ENCODE assay signal across 8 cellular contexts in genomic region chr1:46246548-46247432, GRCh38. TPM values are rescaled to one million over a fixed set of nuclear protein-coding genes. Genes with fewer than 3 reads are reported as not detected.
DNase-seq lines count a peak whose midpoint lies in the region; ATAC-seq and TF ChIP-seq lines count a peak whose summit lies in the region.

No MANE protein-coding gene starts in this region.

- peak overlapping the region; percentile 90 for H3K4me2 ChIP-seq in smooth muscle cell

- WGBS in smooth muscle cell (ENCODE audit: low lambda C conversion rate): 12% methylated on average over 17 of the region's 34 CpGs

- POLR2A ChIA-PET in Caco-2 (lab: Charles Lee): interaction anchor here (0.5 to 1.9 kb wide), 15 partner anchors 11 to 855 kb away, joined by 3 to 10 read pairs (median 4); partner anchors contain the start of genes DMBX1, LRRC41, LURAP1 and UQCRH

- ATAC-seq in GM19372 (IDR thresholded peaks at IDR 0.05; ENCODE audit: low read depth, unreplicated experiment) (peak; percentile 55), HG03442 (IDR thresholded peaks at IDR 0.05; ENCODE audit: unreplicated experiment) (peak; percentile 52), RWPE2 (ENCODE audit: low read depth) (peak; percentile 78)

- H3K79me2 ChIP-seq in smooth muscle cell (ENCODE audit: low read depth): peaks cover 7% of the 10 kb centered on the region

- H3K4me1 ChIP-seq in Caco-2: no peaks in the 10 kb centered on the region
- peaks cover 5% of the 10 kb centered on the region for H3K4me1 ChIP-seq in RWPE2 (ENCODE audit: insufficient read depth, poor library complexity, severe bottlenecking)
- peaks cover 0 to 13% of the 10 kb centered on the region in 2 donors for H3K4me1 ChIP-seq in ascending aorta
- peaks cover 9% of the 10 kb centered on the region for H3K4me1 ChIP-seq in smooth muscle cell (ENCODE audit: low read depth)

- H3K27ac ChIP-seq in RWPE2 (ENCODE audit: poor library complexity, severe bottlenecking): peak overlapping the region; percentile 36
- H3K27ac ChIP-seq in ascending aorta: peak overlapping the region; percentile 64 to 67
- H3K27ac ChIP-seq in smooth muscle cell (ENCODE audit: low read depth): peak overlapping the region; percentile 77

- H3K4me3 ChIP-seq in Caco-2 (ENCODE audit: low read depth, low read length) (peak overlapping the region; percentile 64), RWPE2 (ENCODE audit: severe bottlenecking) (peak overlapping the region; percentile 43), ascending aorta (peak overlapping the region; percentile 75 to 80), smooth muscle cell (peak overlapping the region; percentile 64)

- H3K9me3 ChIP-seq in Caco-2 (no peaks in the 10 kb centered on the region), RWPE2 (ENCODE audit: severe bottlenecking) (no peaks in the 10 kb centered on the region), ascending aorta (no peaks in the 10 kb centered on the region), smooth muscle cell (replicated peaks; ENCODE audit: low read depth) (no peaks in the 10 kb centered on the region)

- intact Hi-C loops in Caco-2 (cut with micrococcal nuclease; ENCODE audit: unreplicated experiment) (loop anchor here (1.0 kb wide), 1 partner anchor 94 kb away; the partner anchor contains the start of gene NSUN4), ascending aorta (cut with DNase I) (loop anchor here (1.0 to 10.0 kb wide), 4 partner anchors 56 to 1068 kb away; partner anchors contain the start of genes LRRC41, STIL and UQCRH)

- CTCF ChIA-PET in Caco-2 (lab: Charles Lee): interaction anchor here (0.6 to 1.6 kb wide), 7 partner anchors 23 to 955 kb away, joined by 3 to 18 read pairs (median 3); partner anchors contain the start of gene LRRC41

- peaks cover 6% of the 10 kb centered on the region for H3K4me1 Mint-ChIP-seq in Caco-2 (ENCODE audit: low read depth, unreplicated experiment)

- peak overlapping the region; percentile 58 for H2AFZ ChIP-seq in smooth muscle cell (ENCODE audit: low read depth)

- H3K27me3 ChIP-seq in Caco-2 (replicated peaks; ENCODE audit: control insufficient read depth, insufficient read depth, low read length) (no peaks in the 10 kb centered on the region), RWPE2 (ENCODE audit: insufficient read depth, poor library complexity, severe bottlenecking) (no peaks in the 10 kb centered on the region), ascending aorta (no peaks in the 10 kb centered on the region), smooth muscle cell (ENCODE audit: low read depth) (no peaks in the 10 kb centered on the region)

- H3K36me3 ChIP-seq in Caco-2 (ENCODE audit: control insufficient read depth, insufficient read depth, low read length): no peaks in the 10 kb centered on the region
- H3K36me3 ChIP-seq in RWPE2 (ENCODE audit: low read depth): peaks cover 26% of the 10 kb centered on the region
- no peaks in the 10 kb centered on the region for H3K36me3 ChIP-seq in ascending aorta
- H3K36me3 ChIP-seq in smooth muscle cell (ENCODE audit: low read depth): no peaks in the 10 kb centered on the region

- TF ChIP-seq CTCF in Caco-2 (IDR thresholded peaks at IDR 0.05; ENCODE audit: insufficient read depth in 1 of 2, low read depth in 1 of 2, low read length in 1 of 2, severe bottlenecking in 1 of 2, unreplicated experiment in 1 of 2): peak in 1 of 2 experiments; percentile 14
- no peak for TF ChIP-seq CTCF in RWPE2 (IDR thresholded peaks at IDR 0.05; ENCODE audit: poor library complexity, severe bottlenecking)
- TF ChIP-seq CTCF in ascending aorta (IDR thresholded peaks at IDR 0.05): no peak
- no peak for TF ChIP-seq CTCF in smooth muscle cell (IDR thresholded peaks at IDR 0.05; ENCODE audit: borderline replicate concordance, insufficient read depth, poor library complexity, severe bottlenecking)

- BruUV-seq in Caco-2 (replicated peaks; lab: Mats Ljungman, UMichigan): TSS peak; percentile 99

- H3K36me3 Mint-ChIP-seq in Caco-2 (ENCODE audit: insufficient read depth, unreplicated experiment): peaks cover 29% of the 10 kb centered on the region

- no peaks in the 10 kb centered on the region for H4K20me1 ChIP-seq in smooth muscle cell (ENCODE audit: low read depth)

- H3K27ac Mint-ChIP-seq in Caco-2 (ENCODE audit: unreplicated experiment): peak overlapping the region; percentile 98

- H3K4me3 Mint-ChIP-seq in Caco-2 (ENCODE audit: unreplicated experiment): peak overlapping the region; percentile 96

- peak overlapping the region; percentile 82 for H3K9ac ChIP-seq in smooth muscle cell (ENCODE audit: low read depth)

- H3F3A ChIP-seq in smooth muscle cell (ENCODE audit: low read depth): no peaks in the 10 kb centered on the region

- H3K9me3 Mint-ChIP-seq in Caco-2 (ENCODE audit: unreplicated experiment): no peaks in the 10 kb centered on the region

- DNase-seq in Caco-2 (no peak), RWPE2 (ENCODE audit: low spot score) (peak; percentile 93), ascending aorta (ENCODE audit: low spot score in 2 of 2) (peak; percentile 12 to 77), iPS DF 4.7 (ENCODE audit: extremely low read depth, low spot score) (peak; percentile 36), smooth muscle cell (lab: John Stamatoyannopoulos, UW; ENCODE audit: unreplicated experiment) (peak; percentile 72), hippocampal formation (lab: John Stamatoyannopoulos, UW) (no peak)

- no peaks in the 10 kb centered on the region for H3K27me3 Mint-ChIP-seq in Caco-2 (ENCODE audit: insufficient read depth, unreplicated experiment)

RNA-seq across cellular contexts. Expression of gene RAD54L, which starts 0.8 kb away (rescaled TPM):
- total RNA-seq in Caco-2 (2022) (29.1 and 30.6 TPM in 2 replicates), ascending aorta (not detected), smooth muscle cell (1.7 and 4.9 TPM in 2 replicates)
- polyA plus RNA-seq in smooth muscle cell: 5.6 and 7.1 TPM in 2 replicates

RNA-seq across cellular contexts. Expression of gene LURAP1, which starts 43.7 kb away (rescaled TPM):
- not detected in 2 replicates for total RNA-seq in Caco-2 (2022)
- 7.2 TPM for total RNA-seq in ascending aorta
- total RNA-seq in smooth muscle cell: 0.67 and 3.2 TPM in 2 replicates
- polyA plus RNA-seq in smooth muscle cell: 0.85 and 1.4 TPM in 2 replicates

RNA-seq across cellular contexts. Expression of gene POMGNT1, which starts 48.6 kb away (rescaled TPM):
- total RNA-seq in Caco-2 (2022): 34.9 TPM in 2 replicates
- 122 TPM for total RNA-seq in ascending aorta
- 39.4 and 56.1 TPM in 2 replicates for total RNA-seq in smooth muscle cell
- polyA plus RNA-seq in smooth muscle cell: 72.4 and 91.0 TPM in 2 replicates

RNA-seq across cellular contexts. Expression of gene LRRC41, which starts 56.6 kb away (rescaled TPM):
- total RNA-seq in Caco-2 (2022) (41.7 and 43.5 TPM in 2 replicates), ascending aorta (102 TPM), smooth muscle cell (91.5 and 105 TPM in 2 replicates)
- 118 and 121 TPM in 2 replicates for polyA plus RNA-seq in smooth muscle cell

RNA-seq across cellular contexts. Expression of gene UQCRH, which starts 56.7 kb away (rescaled TPM):
- total RNA-seq in Caco-2 (2022) (277 and 320 TPM in 2 replicates), ascending aorta (120 TPM), smooth muscle cell (555 and 652 TPM in 2 replicates)
- 284 and 333 TPM in 2 replicates for polyA plus RNA-seq in smooth muscle cell

Comparison
In these comparisons a context has a peak if more than half of its experiments do, and no peak if none do; other contexts are left out.
1. DNase-seq: peak in RWPE2 (single experiment), ascending aorta (2 of 2), iPS DF 4.7 (single experiment) and smooth muscle cell (single experiment); none in Caco-2 (0 of 2) and hippocampal formation (0 of 2).
2. Peak in every context shown above with its lines, with median percentiles within 50 percentile points of each other: H3K4me3 ChIP-seq, ATAC-seq and H3K27ac ChIP-seq.